ENCODE assay signal across 8 cellular contexts in the genomic region with DNA sequence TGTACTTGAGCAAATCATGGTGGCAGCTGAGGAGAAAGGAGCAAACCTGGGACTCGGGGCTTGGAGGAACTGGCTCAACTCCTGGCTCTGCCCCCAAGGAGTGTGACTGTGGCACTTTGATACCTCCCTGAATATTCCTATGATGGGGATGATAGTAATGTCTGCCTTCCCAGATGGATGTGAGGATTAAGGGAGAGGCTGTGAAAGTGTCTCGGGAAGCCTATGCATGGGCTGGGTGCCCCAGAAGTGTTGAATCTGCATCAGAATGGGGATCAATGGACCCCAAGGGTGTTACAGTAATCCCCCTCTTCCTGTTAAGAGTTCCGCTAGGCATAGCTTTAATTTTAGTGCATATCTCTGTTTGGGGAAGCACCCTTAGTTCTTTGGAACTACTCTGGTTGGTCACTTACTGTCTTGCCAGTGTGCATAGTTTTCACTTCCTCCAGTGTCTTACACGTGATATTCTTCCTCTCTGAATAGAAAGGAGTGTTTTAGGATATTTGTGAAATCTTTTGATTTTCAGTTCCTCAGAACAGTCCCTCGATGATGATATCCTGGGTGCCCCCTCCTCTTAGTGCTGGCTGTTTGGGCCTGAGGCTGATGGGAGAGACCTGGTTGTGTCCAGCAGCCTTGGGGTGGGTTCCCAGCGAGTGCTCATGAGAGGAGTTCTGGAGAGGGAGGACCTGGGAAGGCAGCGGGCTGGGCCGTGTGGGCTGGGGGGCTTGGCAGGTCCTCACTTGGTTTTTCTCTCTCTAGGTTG.
A peak's percentile ranks its signal among the peaks of the same experiment; 100 is the strongest.
DNase-seq lines count a peak whose midpoint lies in the region; ATAC-seq and TF ChIP-seq lines count a peak whose summit lies in the region.

No MANE protein-coding gene starts in this region.

- intact Hi-C loops in left lung (cut with DNase I) = no loop called here

- H3K27me3 ChIP-seq in HUES48 (ENCODE audit: control insufficient read depth, insufficient read depth, low read length) (peaks cover 6% of the 10 kb centered on the region), left lung (no peaks in the 10 kb centered on the region)

- H3K36me3 ChIP-seq in HUES48 (ENCODE audit: control insufficient read depth, insufficient read depth, low read length) = no peaks in the 10 kb centered on the region
- H3K36me3 ChIP-seq in left lung = no peaks in the 10 kb centered on the region

- H3K9me3 ChIP-seq in HUES48 (ENCODE audit: control insufficient read depth, insufficient read depth, low read length) (no peaks in the 10 kb centered on the region), left lung (no peaks in the 10 kb centered on the region)

- H3K4me1 ChIP-seq in HUES48 (ENCODE audit: control insufficient read depth, insufficient read depth, low read length) = peaks cover 35% of the 10 kb centered on the region
- H3K4me1 ChIP-seq in left lung = peaks cover 0 to 21% of the 10 kb centered on the region in 2 donors

- no peak for TF ChIP-seq CTCF in left lung (IDR thresholded peaks at IDR 0.05)

- H3K27ac ChIP-seq in HUES48 (ENCODE audit: low read depth, low read length) = peak overlapping the region; percentile 76
- H3K27ac ChIP-seq in left lung = peak overlapping the region in 1 of 2 donors; percentile 51

- H3K4me3 ChIP-seq in HUES48 (ENCODE audit: low read depth, low read length) = peak overlapping the region; percentile 30; the same call in 1 of the 2 replicates
- no peak overlapping the region for H3K4me3 ChIP-seq in left lung

- H3K9ac ChIP-seq in HUES48 (ENCODE audit: low read depth, low read length) = no peak overlapping the region

- ATAC-seq in GM18858 (IDR thresholded peaks at IDR 0.05; ENCODE audit: unreplicated experiment) (peak; percentile 88), GM21786 (IDR thresholded peaks at IDR 0.05; ENCODE audit: unreplicated experiment) (peak; percentile 86), left lung (peak; percentile 66)

- DNase-seq in left lung = no peak
- no peak for DNase-seq in stimulated activated CD4-positive, alpha-beta T cell treated with anti-CD3 and anti-CD28 coated beads, Interleukin-12 subunit alpha, Interleukin-12 subunit beta, amount 100 ng/mL, for 4 hours
- no peak for DNase-seq in GF-D8 (lab: John Stamatoyannopoulos, UW)
- no peak for DNase-seq in RKO (ENCODE audit: low spot score)
- DNase-seq in dermis blood vessel endothelial cell = no peak
